ENCODE assay signal across 2 cellular contexts in the genomic region with DNA sequence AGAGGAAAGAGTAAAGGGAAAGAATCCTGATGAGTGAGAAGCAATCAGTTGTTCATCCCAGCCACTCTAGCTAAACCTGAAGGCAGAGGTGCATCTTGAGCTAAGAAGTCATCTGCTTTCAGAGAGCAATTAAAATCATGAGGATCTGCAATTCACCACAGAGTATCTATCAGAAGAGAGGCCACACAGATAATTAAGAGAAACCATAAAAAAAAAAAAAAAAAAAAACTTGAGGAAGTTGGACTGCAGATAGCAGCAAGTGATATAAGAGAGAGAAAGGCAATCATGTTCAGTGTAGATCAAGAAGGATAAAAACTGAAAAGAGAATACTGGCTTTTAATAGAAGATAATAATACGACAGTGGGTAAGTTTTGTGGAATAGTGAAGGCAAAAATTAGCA.
TF ChIP-seq lines count a peak whose summit lies in the region.

No MANE protein-coding gene starts in this region.

TF ChIP-seq in HEK293, 187 proteins besides CTCF, POLR2A, EP300 and RAD21:
- peak; percentile 49 for TF ChIP-seq ZBTB17 (tag by site-specific recombination; IDR thresholded peaks at IDR 0.05)
- no peak for TF ChIP-seq ZNF560 (tag by site-specific recombination; IDR thresholded peaks at IDR 0.05; ENCODE audit: borderline replicate concordance)
- no peak for TF ChIP-seq ZNF792 (tag by site-specific recombination; IDR thresholded peaks at IDR 0.05)
- TF ChIP-seq ZNF768 (tag by site-specific recombination; IDR thresholded peaks at IDR 0.05): no peak
- TF ChIP-seq, protein P1, sequence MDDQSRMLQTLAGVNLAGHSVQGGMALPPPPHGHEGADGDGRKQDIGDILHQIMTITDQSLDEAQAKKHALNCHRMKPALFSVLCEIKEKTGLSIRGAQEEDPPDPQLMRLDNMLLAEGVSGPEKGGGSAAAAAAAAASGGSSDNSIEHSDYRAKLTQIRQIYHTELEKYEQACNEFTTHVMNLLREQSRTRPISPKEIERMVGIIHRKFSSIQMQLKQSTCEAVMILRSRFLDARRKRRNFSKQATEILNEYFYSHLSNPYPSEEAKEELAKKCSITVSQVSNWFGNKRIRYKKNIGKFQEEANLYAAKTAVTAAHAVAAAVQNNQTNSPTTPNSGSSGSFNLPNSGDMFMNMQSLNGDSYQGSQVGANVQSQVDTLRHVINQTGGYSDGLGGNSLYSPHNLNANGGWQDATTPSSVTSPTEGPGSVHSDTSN (CRISPR knock-in tag; IDR thresholded peaks at IDR 0.05): no peak
- no peak for TF ChIP-seq ZNF777 (tag by site-specific recombination; IDR thresholded peaks at IDR 0.05; ENCODE audit: borderline replicate concordance)
- TF ChIP-seq EGR2 (tag by site-specific recombination; IDR thresholded peaks at IDR 0.05; ENCODE audit: low read depth): no peak
TF ChIP-seq in HEK293: peak in this region for 1.

TF ChIP-seq in WTC11, 78 proteins besides CTCF, POLR2A, EP300 and RAD21:
- TF ChIP-seq ZNF219 (CRISPR knock-in tag; IDR thresholded peaks at IDR 0.05; ENCODE audit: borderline replicate concordance) (no peak), RELA (CRISPR knock-in tag; IDR thresholded peaks at IDR 0.05; ENCODE audit: borderline replicate concordance) (no peak), SOX15 (CRISPR knock-in tag; IDR thresholded peaks at IDR 0.05) (no peak), ZNF396 (CRISPR knock-in tag; IDR thresholded peaks at IDR 0.05; ENCODE audit: borderline replicate concordance) (no peak)
- TF ChIP-seq, protein P2, sequence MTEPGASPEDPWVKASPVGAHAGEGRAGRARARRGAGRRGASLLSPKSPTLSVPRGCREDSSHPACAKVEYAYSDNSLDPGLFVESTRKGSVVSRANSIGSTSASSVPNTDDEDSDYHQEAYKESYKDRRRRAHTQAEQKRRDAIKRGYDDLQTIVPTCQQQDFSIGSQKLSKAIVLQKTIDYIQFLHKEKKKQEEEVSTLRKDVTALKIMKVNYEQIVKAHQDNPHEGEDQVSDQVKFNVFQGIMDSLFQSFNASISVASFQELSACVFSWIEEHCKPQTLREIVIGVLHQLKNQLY (CRISPR knock-in tag; IDR thresholded peaks at IDR 0.05): no peak
